28 cellular contexts compared by ENCODE assay signal in genomic region chr19:315811-316210, GRCh38. TPM values are rescaled to one million over a fixed set of nuclear protein-coding genes. Genes with fewer than 3 reads are reported as not detected.
DNase-seq lines count a peak whose midpoint lies in the region; ATAC-seq, FAIRE-seq and TF ChIP-seq lines count a peak whose summit lies in the region.
"Had no signal": no experiment of that assay in that cellular context is flagged by ENCODE, and none has a peak within 500 bp of the region (broad histone marks: within the 10 kb centered on the region; RNA-seq: fewer than 3 reads in every experiment).

No MANE protein-coding gene starts in this region.

- peaks cover 21% of the 10 kb centered on the region for H3K4me1 ChIP-seq in left ventricle myocardium inferior
- H3K4me1 ChIP-seq in heart right ventricle: peaks cover 0 to 16% (median 3%) of the 10 kb centered on the region in 9 donors
- peaks cover 6% of the 10 kb centered on the region for H3K4me1 ChIP-seq in lower lobe of right lung
- H3K4me1 ChIP-seq in upper lobe of right lung: no peaks in the 10 kb centered on the region
- H3K4me1 ChIP-seq in kidney (ENCODE audit: control insufficient read depth in 1 of 2, insufficient read depth in 1 of 2, low read depth in 1 of 2, low read length in 2 of 2): no peaks in the 10 kb centered on the region
- no peaks in the 10 kb centered on the region for H3K4me1 ChIP-seq in mammary epithelial cell (ENCODE audit: insufficient read depth, low read length)

- H3K27me3 ChIP-seq in left ventricle myocardium inferior (ENCODE audit: low read depth) (no peaks in the 10 kb centered on the region), heart right ventricle (no peaks in the 10 kb centered on the region), lower lobe of right lung (ENCODE audit: low read depth) (no peaks in the 10 kb centered on the region), upper lobe of right lung (no peaks in the 10 kb centered on the region), mammary epithelial cell (ENCODE audit: insufficient read depth, low read length) (no peaks in the 10 kb centered on the region)
- H3K27me3 ChIP-seq: BLaER1 treated with 17β-estradiol and CSF1 and Interleukin-3, amounts not matched to agents 10 nM and 100 nM had no signal

- H3K36me3 Mint-ChIP-seq in central memory CD8-positive, alpha-beta T cell (ENCODE audit: insufficient read depth): peaks cover 14% of the 10 kb centered on the region

- ATAC-seq in heart right ventricle (no peak), lower lobe of right lung (no peak), upper lobe of right lung (no peak)
- no peak for ATAC-seq in central memory CD8-positive, alpha-beta T cell (replicated peaks; ENCODE audit: extremely low read depth, poor library complexity, severe bottlenecking)
- ATAC-seq: CD8-positive, alpha-beta T cell; GM12878; Panc1 had no signal

- in situ Hi-C loops in mammary epithelial cell (cut with MboI; ENCODE audit: low sequenced_read_pairs in 2 of 2): no loop called here

- peaks cover 15% of the 10 kb centered on the region for H3K9me3 ChIP-seq in left ventricle myocardium inferior (replicated peaks)
- peaks cover 0 to 17% (median 0%) of the 10 kb centered on the region in 11 donors for H3K9me3 ChIP-seq in heart right ventricle
- no peaks in the 10 kb centered on the region for H3K9me3 ChIP-seq in lower lobe of right lung
- H3K9me3 ChIP-seq in upper lobe of right lung: no peaks in the 10 kb centered on the region
- peaks cover 0 to 2% of the 10 kb centered on the region in 2 donors for H3K9me3 ChIP-seq in kidney (ENCODE audit: control insufficient read depth in 1 of 2, low read length in 2 of 2)
- peaks cover 3% of the 10 kb centered on the region for H3K9me3 ChIP-seq in mammary epithelial cell (replicated peaks; ENCODE audit: insufficient read depth, low read length)

- peak overlapping the region; percentile 11 for H3K27ac Mint-ChIP-seq in central memory CD8-positive, alpha-beta T cell (ENCODE audit: low read depth)
- H3K27ac Mint-ChIP-seq: CD8-positive, alpha-beta T cell; IgD-negative memory B cell had no signal

- peaks cover 46% of the 10 kb centered on the region for H3K79me2 ChIP-seq in mammary epithelial cell (ENCODE audit: insufficient read depth, low read length)

- H3K9ac ChIP-seq in kidney (ENCODE audit: low read length in 2 of 2) (no peak overlapping the region), mammary epithelial cell (ENCODE audit: insufficient read depth, low read length) (no peak overlapping the region)
- H3K9ac ChIP-seq: BLaER1 treated with 17β-estradiol and CSF1 and Interleukin-3, amounts not matched to agents 10 nM and 100 nM had no signal

- intact Hi-C loops in left ventricle myocardium inferior (cut with micrococcal nuclease): no loop called here
- intact Hi-C loops in heart right ventricle (cut with DNase I): no loop called here
- intact Hi-C loops in lower lobe of right lung (cut with DNase I): no loop called here
- intact Hi-C loops in upper lobe of right lung (cut with DNase I): no loop called here
- intact Hi-C loops in kidney (cut with DNase I): no loop called here
- intact Hi-C loops in mammary epithelial cell (cut with micrococcal nuclease): no loop called here

- FAIRE-seq in kidney (lab: Jason Lieb, UNC): no peak
- FAIRE-seq: A204.1, GM12878 had no signal

- TF ChIP-seq CTCF in left ventricle myocardium inferior (IDR thresholded peaks at IDR 0.05; ENCODE audit: borderline replicate concordance) (no peak), heart right ventricle (IDR thresholded peaks at IDR 0.05) (no peak), lower lobe of right lung (IDR thresholded peaks at IDR 0.05) (no peak), upper lobe of right lung (IDR thresholded peaks at IDR 0.05) (no peak), kidney (IDR thresholded peaks at IDR 0.05; ENCODE audit: borderline replicate concordance, extremely low read depth, insufficient read depth) (no peak), mammary epithelial cell (conservative IDR thresholded peaks at IDR 0.05 in 1 of 2, IDR thresholded peaks at IDR 0.05 in 1 of 2; ENCODE audit: extremely low read depth in 1 of 2, insufficient read depth in 1 of 2, low read depth in 1 of 2, low read length in 2 of 2) (no peak)

- no peaks in the 10 kb centered on the region for H3K27me3 Mint-ChIP-seq in central memory CD8-positive, alpha-beta T cell
- H3K27me3 Mint-ChIP-seq: IgD-negative memory B cell had no signal

- no peak overlapping the region for H2AFZ ChIP-seq in mammary epithelial cell (ENCODE audit: low read depth, low read length)

- H3K27ac ChIP-seq in left ventricle myocardium inferior (replicated peaks) (peak overlapping the region; percentile 69), heart right ventricle (peak overlapping the region in 5 of 10 donors; percentile 1 to 59 (median 48)), lower lobe of right lung (peak overlapping the region; percentile 22), upper lobe of right lung (peak overlapping the region; percentile 58), kidney (ENCODE audit: low read depth in 2 of 2, low read length in 2 of 2) (no peak overlapping the region), mammary epithelial cell (ENCODE audit: insufficient read depth, low read depth, low read length) (no peak overlapping the region)
- H3K27ac ChIP-seq: BLaER1 treated with 17β-estradiol and CSF1 and Interleukin-3, amounts not matched to agents 10 nM and 100 nM; RWPE1 had no signal

- no peak overlapping the region for H3K4me3 ChIP-seq in left ventricle myocardium inferior
- H3K4me3 ChIP-seq in heart right ventricle: no peak overlapping the region
- H3K4me3 ChIP-seq in lower lobe of right lung: no peak overlapping the region
- no peak overlapping the region for H3K4me3 ChIP-seq in upper lobe of right lung
- no peak overlapping the region for H3K4me3 ChIP-seq in kidney (ENCODE audit: low read length in 2 of 2)
- no peak overlapping the region for H3K4me3 ChIP-seq in mammary epithelial cell (replicated peaks in 1 of 3; ENCODE audit: insufficient read depth in 1 of 3, low read depth in 2 of 3, low read length in 3 of 3)
- H3K4me3 ChIP-seq: BLaER1 treated with 17β-estradiol and CSF1 and Interleukin-3, amounts not matched to agents 10 nM and 100 nM; GM12878 had no signal

- no TSS peak for BruUV-seq in mammary epithelial cell (replicated peaks; lab: Mats Ljungman, UMichigan)

- WGBS in heart right ventricle, 2 donors: 70 to 77% methylated on average over 8 of the region's 8 CpGs
- WGBS in mammary epithelial cell (ENCODE audit: low coverage, missing lambda C conversion rate): 95% methylated on average over 8 of the region's 8 CpGs

- H3K9me3 Mint-ChIP-seq in central memory CD8-positive, alpha-beta T cell: no peaks in the 10 kb centered on the region
- H3K9me3 Mint-ChIP-seq: CD8-positive, alpha-beta T cell had no signal

- CTCF ChIA-PET in mammary epithelial cell (lab: Charles Lee; ENCODE audit: low non-redundant PET): no interaction called here

- dilution Hi-C loops in mammary epithelial cell (cut with HindIII; ENCODE audit: low sequenced_read_pairs): no loop called here

- no peak overlapping the region for H3K4me3 Mint-ChIP-seq in central memory CD8-positive, alpha-beta T cell
- H3K4me3 Mint-ChIP-seq: CD8-positive, alpha-beta T cell; IgD-negative memory B cell had no signal

- H3K4me2 ChIP-seq in mammary epithelial cell (ENCODE audit: insufficient read depth, low read depth, low read length): no peak overlapping the region
- H3K4me2 ChIP-seq: BLaER1 treated with 17β-estradiol and CSF1 and Interleukin-3, amounts not matched to agents 10 nM and 100 nM had no signal

- H3K36me3 ChIP-seq in left ventricle myocardium inferior (peaks cover 83% of the 10 kb centered on the region), heart right ventricle (peaks cover 0 to 89% (median 32%) of the 10 kb centered on the region in 9 donors), lower lobe of right lung (peaks cover 69% of the 10 kb centered on the region), upper lobe of right lung (peaks cover 51% of the 10 kb centered on the region), kidney (ENCODE audit: control insufficient read depth in 1 of 2, insufficient read depth in 2 of 2, low read length in 2 of 2) (peaks cover under 1 to 6% of the 10 kb centered on the region in 2 donors), mammary epithelial cell (ENCODE audit: insufficient read depth, low read length) (peaks cover 13% of the 10 kb centered on the region)

- H3K4me1 Mint-ChIP-seq in central memory CD8-positive, alpha-beta T cell: peaks cover 7% of the 10 kb centered on the region
- H3K4me1 Mint-ChIP-seq: IgD-negative memory B cell had no signal

- DNase-seq in left ventricle myocardium inferior (no peak), heart right ventricle (no peak), lower lobe of right lung (no peak), upper lobe of right lung (no peak), kidney (no peak), mammary epithelial cell (no peak)
- DNase-seq in central memory CD8-positive, alpha-beta T cell (ENCODE audit: low spot score in 2 of 2): no peak
- no peak for DNase-seq in activated T-cell treated with anti-CD3 and anti-CD28 coated beads, Interleukin-2, amount 50 U/mL, for 1 hour
- DNase-seq: CD8-positive, alpha-beta T cell; DMS 273 treated with DMSO at 0.1 percent for 48 hours; DMS79; EL; GDM1; GOT3; HCEC 1CT; NCI-H1048; NCI-H1417; NCI-H1694 treated with DMSO at 0.1 percent for 48 hours; NCI-H2081; NCI-H2227 treated with DMSO at 0.1 percent for 48 hours; NCI-H69; SHP77 had no signal

- H4K20me1 ChIP-seq in mammary epithelial cell (ENCODE audit: insufficient read depth, low read length): no peaks in the 10 kb centered on the region

RNA-seq across cellular contexts. Expression of gene PLPP2, which starts 24.6 kb away (rescaled TPM):
- total RNA-seq in left ventricle myocardium inferior (not detected), heart right ventricle (1 to 10 TPM in 2 of 10 donors, under 1 TPM in 8; 0.14 to 2.8 (median 0.62) TPM), lower lobe of right lung (11.7 TPM), upper lobe of right lung (5.7 TPM), kidney (28.7 TPM), mammary epithelial cell (10 to 100 TPM; 12.8 to 42.8 TPM)
- polyA plus RNA-seq in heart right ventricle (under 1 TPM; 0.80 to 0.91 TPM), kidney (ENCODE audit: insufficient read depth, low read depth, low replicate concordance) (5.8 TPM), mammary epithelial cell (45.7 TPM)
- 42.9 TPM for polyA minus RNA-seq in mammary epithelial cell

RNA-seq across cellular contexts. Expression of gene MIER2, which starts 28.8 kb away (rescaled TPM):
- 15.9 TPM for total RNA-seq in left ventricle myocardium inferior
- total RNA-seq in heart right ventricle: 10 to 100 TPM; 11.1 to 34.6 (median 16.3) TPM
- 10 to 100 TPM; 25.1 to 30.4 TPM for polyA plus RNA-seq in heart right ventricle
- 39.4 TPM for total RNA-seq in lower lobe of right lung
- 43.1 TPM for total RNA-seq in upper lobe of right lung
- total RNA-seq in kidney: 23.4 TPM
- polyA plus RNA-seq in kidney (ENCODE audit: insufficient read depth, low read depth, low replicate concordance): 18.4 TPM
- total RNA-seq in mammary epithelial cell: 10 to 100 TPM; 17.8 to 41.6 TPM
- polyA plus RNA-seq in mammary epithelial cell: 18.0 TPM
- polyA minus RNA-seq in mammary epithelial cell: 102 TPM

Comparison
In these comparisons a context has a peak if more than half of its experiments do, and no peak if none do; other contexts are left out.
1. H3K27ac ChIP-seq: peak in left ventricle myocardium inferior (single experiment), lower lobe of right lung (single experiment) and upper lobe of right lung (single experiment); none in kidney (0 of 2) and mammary epithelial cell (single experiment).